ENCODE assay signal across 21 cellular contexts in genomic region chr2:136420346-136420745, GRCh38.
"Had no signal": no experiment of that assay in that cellular context is flagged by ENCODE, and none has a peak within 500 bp of the region (broad histone marks: within the 10 kb centered on the region; RNA-seq: fewer than 3 reads in every experiment).

No MANE protein-coding gene starts in this region.

- H3K9me3 ChIP-seq: colonic mucosa, esophagus squamous epithelium, gastrocnemius medialis, gastroesophageal sphincter, heart left ventricle, heart right ventricle had no signal

- H3K36me3 ChIP-seq: colonic mucosa, esophagus squamous epithelium, gastrocnemius medialis, gastroesophageal sphincter, heart left ventricle, heart right ventricle had no signal

- H3K27me3 ChIP-seq: colonic mucosa had no signal

- H3K4me1 ChIP-seq: colonic mucosa, foreskin keratinocyte, gastrocnemius medialis had no signal

- H3K27ac ChIP-seq: colonic mucosa, coronary artery, dorsolateral prefrontal cortex, epithelial cell of prostate, esophagus squamous epithelium, foreskin keratinocyte, gastrocnemius medialis, gastroesophageal sphincter, heart left ventricle, heart right ventricle had no signal

- H3K4me3 ChIP-seq: colonic mucosa, coronary artery, dorsolateral prefrontal cortex, esophagus squamous epithelium, gastrocnemius medialis, gastroesophageal sphincter, heart left ventricle, heart right ventricle had no signal

- DNase-seq: colonic mucosa; cortex of kidney; dermis blood vessel endothelial cell; dorsolateral prefrontal cortex; effector CD4-positive, alpha-beta T cell; effector CD8-positive, alpha-beta T cell; effector memory CD4-positive, alpha-beta T cell; effector memory CD8-positive, alpha-beta T cell; endodermal cell; erythroblast; esophagus squamous epithelium; foreskin keratinocyte; foreskin melanocyte; gastrocnemius medialis; glutamatergic neuron; head of caudate nucleus; heart left ventricle; heart right ventricle had no signal
